Comparison of ENCODE assay signal across 13 cellular contexts in genomic region chr9:127769101-127769500, GRCh38. TPM values are rescaled to one million over a fixed set of nuclear protein-coding genes. Genes with fewer than 3 reads are reported as not detected.
A peak's percentile ranks its signal among the peaks of the same experiment; 100 is the strongest.
DNase-seq lines count a peak whose midpoint lies in the region; ATAC-seq, FAIRE-seq and TF ChIP-seq lines count a peak whose summit lies in the region.
"Had no signal": no experiment of that assay in that cellular context is flagged by ENCODE, and none has a peak within 500 bp of the region (broad histone marks: within the 10 kb centered on the region; RNA-seq: fewer than 3 reads in every experiment).

No MANE protein-coding gene starts in this region.

- H4K20me1 ChIP-seq in HepG2 (ENCODE audit: insufficient read depth, low read length), result no peaks in the 10 kb centered on the region

- TF ChIP-seq POLR2A in HepG2 (IDR thresholded peaks at IDR 0.05; ENCODE audit: insufficient read depth in 1 of 2, low read depth in 2 of 2, low read length in 2 of 2) (no peak), right lobe of liver (IDR thresholded peaks at IDR 0.05) (no peak), uterus (IDR thresholded peaks at IDR 0.05) (no peak)

- no peaks in the 10 kb centered on the region for H3K36me3 Mint-ChIP-seq in natural killer cell

- POLR2A ChIA-PET in HepG2 (lab: Yijun Ruan, JAX), result no interaction called here

- no peak overlapping the region for H3K9ac ChIP-seq in HepG2 (ENCODE audit: insufficient read depth, low read depth, low read length)

- H3K27ac Mint-ChIP-seq in natural killer cell, result peak overlapping the region; percentile 95 to 99

- CTCF ChIA-PET in HepG2 (lab: Yijun Ruan, JAX; ENCODE audit: low intra/inter-chr PET ratio, low total read pairs), result no interaction called here

- no peak for TF ChIP-seq EP300 in HepG2 (IDR thresholded peaks at IDR 0.05; ENCODE audit: low read depth in 2 of 2, low read length in 2 of 2)
- no peak for TF ChIP-seq EP300 in HepG2 (CRISPR knock-in tag; IDR thresholded peaks at IDR 0.05; ENCODE audit: borderline replicate concordance)

- H3K4me3 ChIP-seq in HepG2 (replicated peaks in 1 of 3; ENCODE audit: insufficient read depth in 1 of 3, low read depth in 2 of 3, low read length in 3 of 3) (no peak overlapping the region), right lobe of liver (no peak overlapping the region), uterus (no peak overlapping the region)

- no peak for FAIRE-seq in HepG2 (lab: Jason Lieb, UNC)

- H3K9me3 ChIP-seq in HepG2 (ENCODE audit: low read length) (no peaks in the 10 kb centered on the region), right lobe of liver (no peaks in the 10 kb centered on the region), uterus (no peaks in the 10 kb centered on the region)

- H3K4me1 ChIP-seq in HepG2 (ENCODE audit: insufficient read depth, low read length), result peaks cover 9% of the 10 kb centered on the region
- H3K4me1 ChIP-seq in right lobe of liver, result peaks cover 0 to 6% (median 3%) of the 10 kb centered on the region in 4 donors
- peaks cover 0 to 12% of the 10 kb centered on the region in 2 donors for H3K4me1 ChIP-seq in uterus

- H3K36me3 ChIP-seq in HepG2 (replicated peaks in 1 of 2; ENCODE audit: control insufficient read depth in 1 of 2, insufficient read depth in 2 of 2, low read length in 2 of 2) (no peaks in the 10 kb centered on the region), right lobe of liver (no peaks in the 10 kb centered on the region), uterus (no peaks in the 10 kb centered on the region)

- ATAC-seq in HepG2 (no peak), right lobe of liver (no peak), natural killer cell (no peak)
- ATAC-seq: activated CD4-positive, CD25-positive, alpha-beta regulatory T cell treated with anti-CD3 and anti-CD28 coated beads, Interleukin-2, amount 50 U/mL, for 24 hours had no signal

- intact Hi-C loops in HepG2 (cut with micrococcal nuclease; ENCODE audit: unreplicated experiment), result no loop called here
- intact Hi-C loops in right lobe of liver (cut with DNase I), result no loop called here
- intact Hi-C loops in natural killer cell (cut with micrococcal nuclease), result no loop called here
- intact Hi-C loops in uterus (cut with DNase I; ENCODE audit: low total_unique reads), result no loop called here

- H3K79me2 ChIP-seq in HepG2 (ENCODE audit: insufficient read depth, low read length), result no peaks in the 10 kb centered on the region

- H3K4me3 Mint-ChIP-seq in natural killer cell, result peak overlapping the region; percentile 47

- no peaks in the 10 kb centered on the region for H3K9me3 Mint-ChIP-seq in natural killer cell

- no peak for TF ChIP-seq CTCF in HepG2 (CRISPR knock-in tag; IDR thresholded peaks at IDR 0.05)
- TF ChIP-seq CTCF in right lobe of liver (IDR thresholded peaks at IDR 0.05), result no peak
- no peak for TF ChIP-seq CTCF in natural killer cell (IDR thresholded peaks at IDR 0.05)
- no peak for TF ChIP-seq CTCF in uterus (IDR thresholded peaks at IDR 0.05)

- DNase-seq in HepG2 (ENCODE audit: low spot score) (no peak), right lobe of liver (no peak), caudate nucleus (lab: John Stamatoyannopoulos, UW) (no peak), natural killer cell (no peak), uterus (no peak), mesenteric fat pad (ENCODE audit: low spot score) (no peak), islet precursor cell (no peak), COLO829 (ENCODE audit: low spot score) (no peak)
- DNase-seq: cortex of kidney, occipital lobe had no signal

- no peak overlapping the region for H2AFZ ChIP-seq in HepG2 (ENCODE audit: low read length)

- in situ Hi-C loops in HepG2 (cut with HindIII; ENCODE audit: extremely low pct_ligation_motif_present, low pct_unique_long_range_greater_than_20kb), result no loop called here

- H3K4me2 ChIP-seq in HepG2 (ENCODE audit: low read depth, low read length), result no peak overlapping the region

- H3K27me3 ChIP-seq in HepG2 (ENCODE audit: control insufficient read depth in 1 of 2, insufficient read depth in 2 of 2, low read length in 2 of 2), result peaks cover 2 to 40% of the 10 kb centered on the region in 2 experiments; a peak in 3 of 5 replicates
- no peaks in the 10 kb centered on the region for H3K27me3 ChIP-seq in right lobe of liver
- H3K27me3 ChIP-seq in uterus, result no peaks in the 10 kb centered on the region

- BruUV-seq in HepG2 (replicated peaks; lab: Mats Ljungman, UMichigan), result no TSS peak

- H3K27ac ChIP-seq in HepG2 (ENCODE audit: extremely low read length, insufficient read depth, low read length) (no peak overlapping the region), right lobe of liver (peak overlapping the region in 1 of 3 donors; percentile 74), caudate nucleus (ENCODE audit: low read depth, low read length) (peak overlapping the region; percentile 48), uterus (peak overlapping the region; percentile 63 to 68)
- H3K27ac ChIP-seq: C4-2B had no signal

- WGBS in HepG2 (ENCODE audit: low lambda C conversion rate), result 37% methylated on average over 5 of the region's 5 CpGs
- 73% methylated on average over 4 of the region's 5 CpGs for WGBS in right lobe of liver (ENCODE audit: insufficient coverage, low coverage, low lambda C conversion rate, missing lambda C conversion rate)

- H3K27me3 Mint-ChIP-seq in natural killer cell (ENCODE audit: low read depth in 2 of 2), result no peaks in the 10 kb centered on the region

- peaks cover 64 to 73% of the 10 kb centered on the region in 2 donors for H3K4me1 Mint-ChIP-seq in natural killer cell

- no peak for TF ChIP-seq RAD21 in HepG2 (CRISPR knock-in tag; IDR thresholded peaks at IDR 0.05)

RNA-seq across cellular contexts. Expression of gene SH2D3C, which starts 9.4 kb away (rescaled TPM):
- not detected in 2 replicates for total RNA-seq in HepG2 (2016; rRNA removed; fragmentation: Illumina TruSeq; extraction: Trizol)
- not detected in 2 replicates for total RNA-seq in HepG2 (2016; cell fraction: cytosol; rRNA removed; fragmentation: Illumina TruSeq; extraction: Trizol; ENCODE audit: low read depth)
- not detected in 2 replicates for total RNA-seq in HepG2 (2016; cell fraction: insoluble cytoplasmic fraction; rRNA removed; fragmentation: Illumina TruSeq; extraction: Trizol)
- total RNA-seq in HepG2 (2016; cell fraction: membrane; rRNA removed; fragmentation: Illumina TruSeq; extraction: Trizol), result not detected in 2 replicates
- total RNA-seq in HepG2 (2016; cell fraction: nucleus; rRNA removed; fragmentation: Illumina TruSeq; extraction: Trizol), result not detected in 2 replicates
- not detected in 2 replicates for polyA plus RNA-seq in HepG2 (2011; rRNA removed)
- 0.03 TPM in 1 of 2 replicates, not detected in the other for polyA plus RNA-seq in HepG2 (2011; cell fraction: cytosol; rRNA removed)
- polyA plus RNA-seq in HepG2 (2011; cell fraction: nucleus; rRNA removed), result not detected in 2 replicates
- 0.19 TPM in 1 of 2 replicates, not detected in the other for polyA plus RNA-seq in HepG2 (2012)
- polyA plus RNA-seq in HepG2 (2016; cell fraction: cytosol; fragmentation: Illumina TruSeq; extraction: Trizol; ENCODE audit: low read depth), result not detected in 2 replicates
- polyA plus RNA-seq in HepG2 (2016; cell fraction: insoluble cytoplasmic fraction; fragmentation: Illumina TruSeq; extraction: Trizol; ENCODE audit: low read depth), result not detected in 2 replicates
- not detected in 2 replicates for polyA plus RNA-seq in HepG2 (2016; cell fraction: membrane; fragmentation: Illumina TruSeq; extraction: Trizol; ENCODE audit: low read depth)
- not detected in 2 replicates for polyA plus RNA-seq in HepG2 (2016; cell fraction: nucleus; fragmentation: Illumina TruSeq; extraction: Trizol; ENCODE audit: insufficient read depth, low read depth)
- polyA minus RNA-seq in HepG2 (2011; rRNA and poly(A)+ RNA removed; ENCODE audit: low replicate concordance), result 0.20 and 0.84 TPM in 2 replicates
- not detected in 2 replicates for polyA minus RNA-seq in HepG2 (2011; cell fraction: cytosol; rRNA and poly(A)+ RNA removed)
- not detected in 2 replicates for polyA minus RNA-seq in HepG2 (2011; cell fraction: nucleus; rRNA and poly(A)+ RNA removed)
- 1 to 10 TPM; 1.7 to 5.6 (median 2.7) TPM for total RNA-seq in right lobe of liver
- total RNA-seq in natural killer cell, result 10 to 100 TPM; 42.8 to 86.8 (median 56.6) TPM
- total RNA-seq in uterus, result 10 to 100 TPM in 3 of 4 donors, 1 to 10 TPM in 1; 3.6 to 38.1 (median 19.8) TPM
- 28.1 TPM for total RNA-seq in mesenteric fat pad
- total RNA-seq: LHCN-M2 had no signal

RNA-seq across cellular contexts. Expression of gene CDK9, which starts 16.7 kb away (rescaled TPM):
- total RNA-seq in HepG2 (2016; rRNA removed; fragmentation: Illumina TruSeq; extraction: Trizol), result 16.8 TPM in 2 replicates
- 5.3 and 6.3 TPM in 2 replicates for total RNA-seq in HepG2 (2016; cell fraction: cytosol; rRNA removed; fragmentation: Illumina TruSeq; extraction: Trizol; ENCODE audit: low read depth)
- total RNA-seq in HepG2 (2016; cell fraction: insoluble cytoplasmic fraction; rRNA removed; fragmentation: Illumina TruSeq; extraction: Trizol), result 14.3 and 15.5 TPM in 2 replicates
- total RNA-seq in HepG2 (2016; cell fraction: membrane; rRNA removed; fragmentation: Illumina TruSeq; extraction: Trizol), result 13.1 and 13.7 TPM in 2 replicates
- 13.7 and 14.2 TPM in 2 replicates for total RNA-seq in HepG2 (2016; cell fraction: nucleus; rRNA removed; fragmentation: Illumina TruSeq; extraction: Trizol)
- 21.5 and 26.1 TPM in 2 replicates for polyA plus RNA-seq in HepG2 (2011; rRNA removed)
- 16.1 and 24.8 TPM in 2 replicates for polyA plus RNA-seq in HepG2 (2011; cell fraction: cytosol; rRNA removed)
- 85.3 and 97.2 TPM in 2 replicates for polyA plus RNA-seq in HepG2 (2011; cell fraction: nucleus; rRNA removed)
- 18.5 and 23.5 TPM in 2 replicates for polyA plus RNA-seq in HepG2 (2012)
- 7.2 and 7.8 TPM in 2 replicates for polyA plus RNA-seq in HepG2 (2016; cell fraction: cytosol; fragmentation: Illumina TruSeq; extraction: Trizol; ENCODE audit: low read depth)
- polyA plus RNA-seq in HepG2 (2016; cell fraction: insoluble cytoplasmic fraction; fragmentation: Illumina TruSeq; extraction: Trizol; ENCODE audit: low read depth), result 21.4 and 33.5 TPM in 2 replicates
- 10.9 and 12.8 TPM in 2 replicates for polyA plus RNA-seq in HepG2 (2016; cell fraction: membrane; fragmentation: Illumina TruSeq; extraction: Trizol; ENCODE audit: low read depth)
- 35.3 and 35.6 TPM in 2 replicates for polyA plus RNA-seq in HepG2 (2016; cell fraction: nucleus; fragmentation: Illumina TruSeq; extraction: Trizol; ENCODE audit: insufficient read depth, low read depth)
- 47.9 and 105 TPM in 2 replicates for polyA minus RNA-seq in HepG2 (2011; rRNA and poly(A)+ RNA removed; ENCODE audit: low replicate concordance)
- polyA minus RNA-seq in HepG2 (2011; cell fraction: cytosol; rRNA and poly(A)+ RNA removed), result 13.9 and 18.8 TPM in 2 replicates
- 27.6 and 29.4 TPM in 2 replicates for polyA minus RNA-seq in HepG2 (2011; cell fraction: nucleus; rRNA and poly(A)+ RNA removed)
- total RNA-seq in right lobe of liver, result 100 to 1,000 TPM in 1 of 6 experiments, 10 to 100 TPM in 5; 49.4 to 107 (median 54.5) TPM
- 100 to 1,000 TPM; 181 to 207 (median 188) TPM for total RNA-seq in natural killer cell
- 100 to 1,000 TPM in 1 of 4 donors, 10 to 100 TPM in 3; 30.0 to 175 (median 77.4) TPM for total RNA-seq in uterus
- 105 TPM for total RNA-seq in mesenteric fat pad

RNA-seq across cellular contexts. Expression of gene FPGS, which starts 33.6 kb away (rescaled TPM):
- total RNA-seq in HepG2 (2016; rRNA removed; fragmentation: Illumina TruSeq; extraction: Trizol) (20.3 and 35.6 TPM in 2 replicates), right lobe of liver (10 to 100 TPM; 44.3 to 68.5 (median 56.9) TPM), natural killer cell (100 to 1,000 TPM in 2 of 3 donors, 10 to 100 TPM in 1; 99.1 to 108 (median 107) TPM), uterus (100 to 1,000 TPM in 1 of 4 donors, 10 to 100 TPM in 3; 11.5 to 128 (median 46.6) TPM), mesenteric fat pad (108 TPM)
- 7.4 and 10.3 TPM in 2 replicates for total RNA-seq in HepG2 (2016; cell fraction: cytosol; rRNA removed; fragmentation: Illumina TruSeq; extraction: Trizol; ENCODE audit: low read depth)
- total RNA-seq in HepG2 (2016; cell fraction: insoluble cytoplasmic fraction; rRNA removed; fragmentation: Illumina TruSeq; extraction: Trizol), result 18.5 and 37.2 TPM in 2 replicates
- total RNA-seq in HepG2 (2016; cell fraction: membrane; rRNA removed; fragmentation: Illumina TruSeq; extraction: Trizol), result 18.1 and 18.9 TPM in 2 replicates
- 26.8 and 31.7 TPM in 2 replicates for total RNA-seq in HepG2 (2016; cell fraction: nucleus; rRNA removed; fragmentation: Illumina TruSeq; extraction: Trizol)
- 36.8 and 41.3 TPM in 2 replicates for polyA plus RNA-seq in HepG2 (2011; rRNA removed)
- 20.2 and 34.2 TPM in 2 replicates for polyA plus RNA-seq in HepG2 (2011; cell fraction: cytosol; rRNA removed)
- polyA plus RNA-seq in HepG2 (2011; cell fraction: nucleus; rRNA removed), result 102 and 128 TPM in 2 replicates
- polyA plus RNA-seq in HepG2 (2012), result 16.9 and 23.2 TPM in 2 replicates
- polyA plus RNA-seq in HepG2 (2016; cell fraction: cytosol; fragmentation: Illumina TruSeq; extraction: Trizol; ENCODE audit: low read depth), result 8.3 and 9.4 TPM in 2 replicates
- polyA plus RNA-seq in HepG2 (2016; cell fraction: insoluble cytoplasmic fraction; fragmentation: Illumina TruSeq; extraction: Trizol; ENCODE audit: low read depth), result 21.4 and 32.6 TPM in 2 replicates
- polyA plus RNA-seq in HepG2 (2016; cell fraction: membrane; fragmentation: Illumina TruSeq; extraction: Trizol; ENCODE audit: low read depth), result 12.8 and 13.0 TPM in 2 replicates
- 68.3 and 83.1 TPM in 2 replicates for polyA plus RNA-seq in HepG2 (2016; cell fraction: nucleus; fragmentation: Illumina TruSeq; extraction: Trizol; ENCODE audit: insufficient read depth, low read depth)
- polyA minus RNA-seq in HepG2 (2011; rRNA and poly(A)+ RNA removed; ENCODE audit: low replicate concordance), result 71.8 and 195 TPM in 2 replicates
- polyA minus RNA-seq in HepG2 (2011; cell fraction: cytosol; rRNA and poly(A)+ RNA removed), result 13.5 and 19.9 TPM in 2 replicates
- 25.4 and 26.6 TPM in 2 replicates for polyA minus RNA-seq in HepG2 (2011; cell fraction: nucleus; rRNA and poly(A)+ RNA removed)

RNA-seq across cellular contexts. Expression of gene TOR2A, which starts 34.0 kb away (rescaled TPM):
- total RNA-seq in HepG2 (2016; rRNA removed; fragmentation: Illumina TruSeq; extraction: Trizol) (5.5 and 7.2 TPM in 2 replicates), right lobe of liver (10 to 100 TPM in 2 of 6 experiments, 1 to 10 TPM in 4; 6.1 to 15.3 (median 7.7) TPM), natural killer cell (10 to 100 TPM; 20.9 to 27.8 (median 23.7) TPM), uterus (10 to 100 TPM in 2 of 4 donors, 1 to 10 TPM in 2; 2.0 to 73.8 (median 7.0) TPM), mesenteric fat pad (8.6 TPM)
- total RNA-seq in HepG2 (2016; cell fraction: cytosol; rRNA removed; fragmentation: Illumina TruSeq; extraction: Trizol; ENCODE audit: low read depth), result 5.2 and 7.3 TPM in 2 replicates
- 4.5 and 7.9 TPM in 2 replicates for total RNA-seq in HepG2 (2016; cell fraction: insoluble cytoplasmic fraction; rRNA removed; fragmentation: Illumina TruSeq; extraction: Trizol)
- 7.9 and 11.8 TPM in 2 replicates for total RNA-seq in HepG2 (2016; cell fraction: membrane; rRNA removed; fragmentation: Illumina TruSeq; extraction: Trizol)
- 6.0 and 8.4 TPM in 2 replicates for total RNA-seq in HepG2 (2016; cell fraction: nucleus; rRNA removed; fragmentation: Illumina TruSeq; extraction: Trizol)
- polyA plus RNA-seq in HepG2 (2011; rRNA removed), result 3.5 and 4.9 TPM in 2 replicates
- polyA plus RNA-seq in HepG2 (2011; cell fraction: cytosol; rRNA removed), result 3.9 and 7.0 TPM in 2 replicates
- polyA plus RNA-seq in HepG2 (2011; cell fraction: nucleus; rRNA removed), result 10.9 and 13.2 TPM in 2 replicates
- polyA plus RNA-seq in HepG2 (2012), result 3.9 and 5.6 TPM in 2 replicates
- polyA plus RNA-seq in HepG2 (2016; cell fraction: cytosol; fragmentation: Illumina TruSeq; extraction: Trizol; ENCODE audit: low read depth), result 7.5 and 14.0 TPM in 2 replicates
- polyA plus RNA-seq in HepG2 (2016; cell fraction: insoluble cytoplasmic fraction; fragmentation: Illumina TruSeq; extraction: Trizol; ENCODE audit: low read depth), result 8.1 and 8.2 TPM in 2 replicates
- polyA plus RNA-seq in HepG2 (2016; cell fraction: membrane; fragmentation: Illumina TruSeq; extraction: Trizol; ENCODE audit: low read depth), result 13.5 and 15.3 TPM in 2 replicates
- 15.9 and 17.9 TPM in 2 replicates for polyA plus RNA-seq in HepG2 (2016; cell fraction: nucleus; fragmentation: Illumina TruSeq; extraction: Trizol; ENCODE audit: insufficient read depth, low read depth)
- 5.5 and 15.6 TPM in 2 replicates for polyA minus RNA-seq in HepG2 (2011; rRNA and poly(A)+ RNA removed; ENCODE audit: low replicate concordance)
- polyA minus RNA-seq in HepG2 (2011; cell fraction: cytosol; rRNA and poly(A)+ RNA removed), result 3.2 and 3.6 TPM in 2 replicates
- 2.4 and 3.0 TPM in 2 replicates for polyA minus RNA-seq in HepG2 (2011; cell fraction: nucleus; rRNA and poly(A)+ RNA removed)

RNA-seq across cellular contexts. Expression of gene TTC16, which starts 53.2 kb away (rescaled TPM):
- not detected in 2 replicates for total RNA-seq in HepG2 (2016; rRNA removed; fragmentation: Illumina TruSeq; extraction: Trizol)
- not detected in 2 replicates for total RNA-seq in HepG2 (2016; cell fraction: cytosol; rRNA removed; fragmentation: Illumina TruSeq; extraction: Trizol; ENCODE audit: low read depth)
- not detected in 2 replicates for total RNA-seq in HepG2 (2016; cell fraction: insoluble cytoplasmic fraction; rRNA removed; fragmentation: Illumina TruSeq; extraction: Trizol)
- total RNA-seq in HepG2 (2016; cell fraction: membrane; rRNA removed; fragmentation: Illumina TruSeq; extraction: Trizol), result not detected in 2 replicates
- not detected in 2 replicates for total RNA-seq in HepG2 (2016; cell fraction: nucleus; rRNA removed; fragmentation: Illumina TruSeq; extraction: Trizol)
- not detected in 2 replicates for polyA plus RNA-seq in HepG2 (2011; rRNA removed)
- 0.03 TPM in 1 of 2 replicates, not detected in the other for polyA plus RNA-seq in HepG2 (2011; cell fraction: cytosol; rRNA removed)
- polyA plus RNA-seq in HepG2 (2011; cell fraction: nucleus; rRNA removed), result 0.08 TPM in 1 of 2 replicates, not detected in the other
- not detected in 2 replicates for polyA plus RNA-seq in HepG2 (2012)
- not detected in 2 replicates for polyA plus RNA-seq in HepG2 (2016; cell fraction: cytosol; fragmentation: Illumina TruSeq; extraction: Trizol; ENCODE audit: low read depth)
- polyA plus RNA-seq in HepG2 (2016; cell fraction: insoluble cytoplasmic fraction; fragmentation: Illumina TruSeq; extraction: Trizol; ENCODE audit: low read depth), result not detected in 2 replicates
- 0.09 TPM in 1 of 2 replicates, not detected in the other for polyA plus RNA-seq in HepG2 (2016; cell fraction: membrane; fragmentation: Illumina TruSeq; extraction: Trizol; ENCODE audit: low read depth)
- not detected in 2 replicates for polyA plus RNA-seq in HepG2 (2016; cell fraction: nucleus; fragmentation: Illumina TruSeq; extraction: Trizol; ENCODE audit: insufficient read depth, low read depth)
- polyA minus RNA-seq in HepG2 (2011; rRNA and poly(A)+ RNA removed; ENCODE audit: low replicate concordance), result 0.72 TPM in 1 of 2 replicates, not detected in the other
- polyA minus RNA-seq in HepG2 (2011; cell fraction: cytosol; rRNA and poly(A)+ RNA removed), result not detected in 2 replicates
- not detected in 2 replicates for polyA minus RNA-seq in HepG2 (2011; cell fraction: nucleus; rRNA and poly(A)+ RNA removed)
- under 1 TPM in 2 of 6 experiments, not detected in 4; 0.05 to 0.12 TPM for total RNA-seq in right lobe of liver
- total RNA-seq in natural killer cell, result 10 to 100 TPM; 15.5 to 23.0 (median 21.5) TPM
- total RNA-seq in uterus, result 10 to 100 TPM in 1 of 4 donors, under 1 TPM in 2, not detected in 1; 0.48 to 12.6 (median 0.67) TPM
- total RNA-seq in mesenteric fat pad, result not detected
- total RNA-seq: LHCN-M2, occipital lobe had no signal
